19 cellular contexts compared by ENCODE assay signal in the genomic region with DNA sequence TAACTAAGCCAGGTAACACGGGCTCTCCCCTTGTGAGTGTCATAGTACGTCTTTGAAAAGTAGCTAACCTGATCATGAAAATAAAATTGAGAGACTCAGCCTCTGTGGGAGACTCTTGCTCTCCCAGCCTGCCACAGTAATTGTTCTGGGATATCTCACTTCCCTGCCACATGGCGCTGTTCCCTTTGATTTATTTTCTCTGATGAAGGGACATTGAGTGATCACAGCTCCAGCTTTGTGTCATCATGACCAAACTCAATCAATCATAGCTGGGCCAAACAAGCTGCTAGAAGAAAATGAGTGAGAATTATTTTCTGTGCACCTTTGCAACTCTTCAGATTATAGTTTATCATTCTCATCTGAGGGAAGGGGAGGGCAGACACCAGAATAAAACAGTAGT.
"Had no signal": no experiment of that assay in that cellular context is flagged by ENCODE, and none has a peak within 500 bp of the region (broad histone marks: within the 10 kb centered on the region; RNA-seq: fewer than 3 reads in every experiment).

No MANE protein-coding gene starts in this region.

- DNase-seq: effector memory CD8-positive, alpha-beta T cell; glutamatergic neuron; islet precursor cell; left ventricle myocardium inferior; occipital lobe; pancreas; right cardiac atrium; small intestine; stimulated activated CD4-positive, alpha-beta T cell treated with anti-CD3 and anti-CD28 coated beads, Interleukin-2, amount 100 ng/mL, for 48 hours; stimulated activated naive CD8-positive, alpha-beta T cell treated with anti-CD3 and anti-CD28 coated beads, Interleukin-15, Interleukin-2, amounts not matched to agents 100 U/mL and 50 U/mL, for 24 hours; tibial artery; upper lobe of left lung; uterus had no signal

- ATAC-seq: effector memory CD8-positive, alpha-beta T cell; gastroesophageal sphincter; natural killer cell treated with Interleukin-12 subunit alpha and Interleukin-12 subunit beta and Interleukin-15 and Interleukin-18, amount 100 ng/mL, for 72 hours; pancreas; right cardiac atrium; stimulated activated naive CD8-positive, alpha-beta T cell treated with anti-CD3 and anti-CD28 coated beads, Interleukin-15, Interleukin-2, amounts not matched to agents 100 U/mL and 50 U/mL, for 24 hours had no signal

- H3K4me1 ChIP-seq: left ventricle myocardium inferior, pancreas, uterus had no signal

- H3K27ac ChIP-seq: epithelial cell of prostate, esophagus muscularis mucosa, gastroesophageal sphincter, left ventricle myocardium inferior, pancreas, tibial artery, upper lobe of left lung, uterus had no signal

- H3K9me3 ChIP-seq: esophagus muscularis mucosa, gastroesophageal sphincter, left ventricle myocardium inferior, pancreas, tibial artery, upper lobe of left lung, uterus had no signal

- FAIRE-seq: colon, pancreas, small intestine had no signal

- H3K36me3 ChIP-seq: esophagus muscularis mucosa, gastroesophageal sphincter, left ventricle myocardium inferior, pancreas, tibial artery, upper lobe of left lung, uterus had no signal

- H3K4me3 ChIP-seq: esophagus muscularis mucosa, gastroesophageal sphincter, left ventricle myocardium inferior, lung, pancreas, tibial artery, upper lobe of left lung, uterus had no signal

- H3K27me3 ChIP-seq: esophagus muscularis mucosa, gastroesophageal sphincter, pancreas, tibial artery, upper lobe of left lung, uterus had no signal
